ENCODE assay signal across 8 cellular contexts in genomic region chr17:81044764-81045589, GRCh38. TPM values are rescaled to one million over a fixed set of nuclear protein-coding genes. Genes with fewer than 3 reads are reported as not detected.
DNase-seq lines count a peak whose midpoint lies in the region; ATAC-seq and TF ChIP-seq lines count a peak whose summit lies in the region.

No MANE protein-coding gene starts in this region.

- H3K36me3 ChIP-seq in GM23248 (ENCODE audit: low read depth) (no peaks in the 10 kb centered on the region), SK-N-SH (replicated peaks in 1 of 2; ENCODE audit: control insufficient read depth in 1 of 2, insufficient read depth in 2 of 2, low read length in 1 of 2) (no peaks in the 10 kb centered on the region), heart right ventricle (no peaks in the 10 kb centered on the region)

- no peak for TF ChIP-seq EP300 in SK-N-SH (IDR thresholded peaks at IDR 0.05; ENCODE audit: borderline replicate concordance in 1 of 2, low read depth in 1 of 2, low read length in 1 of 2)

- H3K4me3 ChIP-seq in GM23248, result no peak overlapping the region
- no peak overlapping the region for H3K4me3 ChIP-seq in SK-N-SH (ENCODE audit: low read depth in 2 of 2, low read length in 1 of 2)
- H3K4me3 ChIP-seq in heart right ventricle, result peak overlapping the region in 6 of 10 donors; percentile 5 to 33 (median 27)

- no peak overlapping the region for H3K27ac ChIP-seq in GM23248
- peak overlapping the region in 1 of 2 experiments; percentile 36; a peak in 1 of 4 replicates for H3K27ac ChIP-seq in SK-N-SH (ENCODE audit: low read depth in 2 of 2, low read length in 1 of 2)
- peak overlapping the region; percentile 52 to 90 (median 78) for H3K27ac ChIP-seq in heart right ventricle

- H3K79me2 ChIP-seq in GM23248 (ENCODE audit: insufficient read depth) (peaks cover 89% of the 10 kb centered on the region), SK-N-SH (ENCODE audit: insufficient read depth) (peaks cover 43% of the 10 kb centered on the region; the same call in 1 of the 2 replicates)

- H3K9me2 ChIP-seq in GM23248 (ENCODE audit: insufficient read depth), result no peaks in the 10 kb centered on the region
- no peaks in the 10 kb centered on the region for H3K9me2 ChIP-seq in SK-N-SH

- POLR2A ChIA-PET in SK-N-SH (lab: Yijun Ruan, JAX), result interaction anchor here (0.7 to 1.0 kb wide), 2 partner anchors 9 to 31 kb away, joined by 3 to 5 read pairs; no protein-coding TSS in a partner anchor

- H3K9ac ChIP-seq in GM23248 (no peak overlapping the region), SK-N-SH (no peak overlapping the region)

- H3K4me1 ChIP-seq in GM23248 (ENCODE audit: insufficient read depth) (peaks cover 30% of the 10 kb centered on the region), SK-N-SH (ENCODE audit: control insufficient read depth in 1 of 2, insufficient read depth in 2 of 2, low read depth in 1 of 2, low read length in 1 of 2) (peaks cover 26 to 56% of the 10 kb centered on the region in 2 experiments; a peak in 3 of 4 replicates), heart right ventricle (peaks cover 26 to 92% (median 78%) of the 10 kb centered on the region in 9 donors)

- no peaks in the 10 kb centered on the region for H3K27me3 ChIP-seq in GM23248 (replicated peaks; ENCODE audit: insufficient read depth)
- no peaks in the 10 kb centered on the region for H3K27me3 ChIP-seq in SK-N-SH (ENCODE audit: insufficient read depth)
- no peaks in the 10 kb centered on the region for H3K27me3 ChIP-seq in heart right ventricle

- H3K4me2 ChIP-seq in GM23248 (ENCODE audit: unreplicated experiment) (peak overlapping the region; percentile 13), SK-N-SH (peak overlapping the region; percentile 29; the same call in 1 of the 2 replicates)

- peaks cover 19% of the 10 kb centered on the region for H3F3A ChIP-seq in GM23248 (ENCODE audit: insufficient read depth)
- no peaks in the 10 kb centered on the region for H3F3A ChIP-seq in SK-N-SH (replicated peaks; ENCODE audit: insufficient read depth)

- H3K9me3 ChIP-seq in GM23248 (ENCODE audit: low read depth) (no peaks in the 10 kb centered on the region), SK-N-SH (no peaks in the 10 kb centered on the region), heart right ventricle (no peaks in the 10 kb centered on the region)

- 45 to 48% methylated on average over 28 of the region's 28 CpGs for whole genome bisulfite sequencing in GM23248 (ENCODE audit: low coverage in 1 of 2, low lambda C conversion rate in 2 of 2, missing lambda C conversion rate in 2 of 2), 2 experiments
- 69% methylated on average over 22 of the region's 28 CpGs for WGBS in SK-N-SH (ENCODE audit: low lambda C conversion rate)
- WGBS in heart right ventricle, 2 donors, result 20 to 28% methylated on average over 28 of the region's 28 CpGs

- DNase-seq in GM23248, result peak; percentile 71
- peak; percentile 88 for DNase-seq in SK-N-SH
- DNase-seq in heart right ventricle, result peak; percentile 91
- DNase-seq in sciatic nerve (ENCODE audit: low spot score), result peak; percentile 90
- DNase-seq in NCI-H2107 treated with DMSO at 0.1 percent for 48 hours (lab: John Stamatoyannopoulos, UW; ENCODE audit: unreplicated experiment), result no peak
- no peak for DNase-seq in T-helper 9 cell
- DNase-seq in globus pallidus (ENCODE audit: low spot score), result no peak
- DNase-seq in activated CD4-positive, alpha-beta T cell treated with anti-CD3 and anti-CD28 coated beads, Interleukin-2, amount 50 U/mL, for 48 hours, result no peak

- H2AFZ ChIP-seq in GM23248, result no peak overlapping the region
- no peak overlapping the region for H2AFZ ChIP-seq in SK-N-SH (ENCODE audit: low read depth)

- no peak for TF ChIP-seq RAD21 in SK-N-SH (IDR thresholded peaks at IDR 0.05; ENCODE audit: low read length)

- TF ChIP-seq CTCF in SK-N-SH (IDR thresholded peaks at IDR 0.05) (no peak), heart right ventricle (IDR thresholded peaks at IDR 0.05) (no peak)

- intact Hi-C loops in heart right ventricle (cut with DNase I) (no loop called here), sciatic nerve (cut with DNase I) (no loop called here)

- ATAC-seq in heart right ventricle (peak; percentile 72 to 92 (median 85)), sciatic nerve (peak; percentile 71)

- in situ Hi-C loops in GM23248 (cut with MboI), result no loop called here

- CTCF ChIA-PET in SK-N-SH (lab: Yijun Ruan, JAX), result interaction anchor here (0.9 to 12.5 kb wide), 7 partner anchors 8 to 153 kb away, joined by 3 to 96 read pairs (median 6); no protein-coding TSS in a partner anchor

- H4K20me1 ChIP-seq in GM23248 (ENCODE audit: insufficient read depth) (no peaks in the 10 kb centered on the region), SK-N-SH (ENCODE audit: insufficient read depth) (peaks cover 56% of the 10 kb centered on the region)

TF ChIP-seq in SK-N-SH, 30 proteins besides CTCF, POLR2A, EP300 and RAD21:
- TF ChIP-seq YY1 (IDR thresholded peaks at IDR 0.05; ENCODE audit: low read depth) (no peak), RCOR1 (IDR thresholded peaks at IDR 0.05; ENCODE audit: low read length) (peak; percentile 43; the same call in 1 of the 2 replicates), CHD2 (IDR thresholded peaks at IDR 0.05; ENCODE audit: low read length, partially characterized antibody) (peak; percentile 41), NFIC (IDR thresholded peaks at IDR 0.05; ENCODE audit: borderline replicate concordance) (peak; percentile 94), EZH2phosphoT487 (IDR thresholded peaks at IDR 0.05; ENCODE audit: borderline replicate concordance, low read depth) (no peak)
- TF ChIP-seq, protein P1, sequence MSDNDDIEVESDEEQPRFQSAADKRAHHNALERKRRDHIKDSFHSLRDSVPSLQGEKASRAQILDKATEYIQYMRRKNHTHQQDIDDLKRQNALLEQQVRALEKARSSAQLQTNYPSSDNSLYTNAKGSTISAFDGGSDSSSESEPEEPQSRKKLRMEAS (IDR thresholded peaks at IDR 0.05; ENCODE audit: low read depth), result no peak
- TF ChIP-seq, protein P2, sequence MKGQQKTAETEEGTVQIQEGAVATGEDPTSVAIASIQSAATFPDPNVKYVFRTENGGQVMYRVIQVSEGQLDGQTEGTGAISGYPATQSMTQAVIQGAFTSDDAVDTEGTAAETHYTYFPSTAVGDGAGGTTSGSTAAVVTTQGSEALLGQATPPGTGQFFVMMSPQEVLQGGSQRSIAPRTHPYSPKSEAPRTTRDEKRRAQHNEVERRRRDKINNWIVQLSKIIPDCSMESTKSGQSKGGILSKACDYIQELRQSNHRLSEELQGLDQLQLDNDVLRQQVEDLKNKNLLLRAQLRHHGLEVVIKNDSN (IDR thresholded peaks at IDR 0.05; ENCODE audit: borderline replicate concordance, low read depth), result no peak

RNA-seq across cellular contexts. Expression of gene BAIAP2, which starts 10.0 kb away (rescaled TPM):
- total RNA-seq in GM23248 (2014; rRNA removed; shearing (Covaris generic)), result 30.6 and 31.7 TPM in 2 replicates
- polyA plus RNA-seq in GM23248 (2016; fragmentation: Nextera tagmentation; extraction: Ambion mirVana), result 28.2 and 31.5 TPM in 2 replicates
- 15.5 and 19.8 TPM in 2 replicates for polyA plus RNA-seq in SK-N-SH (2012; rRNA removed)
- 10.3 and 14.6 TPM in 2 replicates for polyA plus RNA-seq in SK-N-SH (2012; cell fraction: cytosol; rRNA removed)
- 39.2 and 39.3 TPM in 2 replicates for polyA plus RNA-seq in SK-N-SH (2012; cell fraction: nucleus; rRNA removed)
- 10 to 100 TPM in 9 of 10 donors, 1 to 10 TPM in 1; 9.5 to 25.8 (median 13.8) TPM for total RNA-seq in heart right ventricle
- polyA plus RNA-seq in heart right ventricle, result 10 to 100 TPM; 16.1 to 18.7 TPM
- 50.9 TPM for total RNA-seq in sciatic nerve

RNA-seq across cellular contexts. Expression of gene CHMP6, which starts 53.3 kb away (rescaled TPM):
- 8.2 and 14.1 TPM in 2 replicates for total RNA-seq in GM23248 (2014; rRNA removed; shearing (Covaris generic))
- polyA plus RNA-seq in GM23248 (2016; fragmentation: Nextera tagmentation; extraction: Ambion mirVana) (34.0 and 37.1 TPM in 2 replicates), SK-N-SH (2012; rRNA removed) (44.1 and 44.3 TPM in 2 replicates), heart right ventricle (10 to 100 TPM; 23.8 to 30.6 TPM)
- 39.4 and 46.0 TPM in 2 replicates for polyA plus RNA-seq in SK-N-SH (2012; cell fraction: cytosol; rRNA removed)
- 24.7 and 32.2 TPM in 2 replicates for polyA plus RNA-seq in SK-N-SH (2012; cell fraction: nucleus; rRNA removed)
- total RNA-seq in heart right ventricle (10 to 100 TPM; 17.5 to 26.4 (median 22.1) TPM), sciatic nerve (26.8 TPM)

Comparison
In these comparisons a context has a peak if more than half of its experiments do, and no peak if none do; other contexts are left out.
1. DNase-seq: peak in GM23248 (single experiment), SK-N-SH (single experiment), heart right ventricle (2 of 2) and sciatic nerve (single experiment); none in NCI-H2107 treated with DMSO at 0.1 percent for 48 hours (single experiment), T-helper 9 cell (single experiment), globus pallidus (single experiment) and activated CD4-positive, alpha-beta T cell treated with anti-CD3 and anti-CD28 coated beads, Interleukin-2, amount 50 U/mL, for 48 hours (0 of 2).
2. H3K4me3 ChIP-seq: peak in heart right ventricle (6 of 10); none in GM23248 (single experiment) and SK-N-SH (0 of 2).